Comparison of ENCODE assay signal across 8 cellular contexts in the genomic region with DNA sequence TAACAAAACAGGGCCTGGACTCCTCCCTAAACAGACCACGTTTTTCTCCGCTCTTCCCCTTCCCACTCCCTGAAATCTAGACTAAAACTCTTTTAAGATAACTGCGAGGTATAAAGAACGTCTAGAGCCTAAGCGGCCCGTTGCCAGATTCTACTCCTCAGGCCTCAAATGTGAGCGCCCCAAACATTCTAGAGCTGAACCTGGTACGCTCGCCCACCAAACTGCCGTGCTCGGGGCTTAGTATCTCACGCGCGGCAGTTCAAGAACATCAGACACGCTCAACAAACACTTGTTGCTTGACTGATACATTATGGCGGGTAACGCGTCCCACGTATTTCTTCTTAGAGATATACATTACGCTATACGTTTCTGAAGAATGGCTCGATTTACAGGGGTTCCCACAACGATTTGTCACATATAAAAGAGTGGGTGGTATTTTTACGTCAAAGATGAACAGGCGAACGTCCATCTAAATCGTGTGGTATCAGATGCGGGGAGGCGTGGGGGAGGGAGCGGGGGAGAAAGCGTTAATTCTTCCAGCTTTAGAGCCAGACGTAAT. TPM values are rescaled to one million over a fixed set of nuclear protein-coding genes. Genes with fewer than 3 reads are reported as not detected.
DNase-seq lines count a peak whose midpoint lies in the region; ATAC-seq, FAIRE-seq and TF ChIP-seq lines count a peak whose summit lies in the region.

No MANE protein-coding gene starts in this region.

- no peak for TF ChIP-seq POLR2A in H54 (IDR thresholded peaks at IDR 0.05; ENCODE audit: low read depth, low read length)

- peak overlapping the region; percentile 56 for H2AFZ ChIP-seq in MM.1S (ENCODE audit: low read length)

- TF ChIP-seq CTCF in MM.1S (IDR thresholded peaks at IDR 0.05; ENCODE audit: low read length) = no peak
- TF ChIP-seq CTCF in VCaP (conservative IDR thresholded peaks at IDR 0.05) = no peak
- TF ChIP-seq CTCF in bronchial epithelial cell (IDR thresholded peaks at IDR 0.05; ENCODE audit: insufficient read depth, low read length, severe bottlenecking) = no peak

- no peaks in the 10 kb centered on the region for H3K27me3 ChIP-seq in MM.1S (replicated peaks; ENCODE audit: insufficient read depth, low read length)
- no peaks in the 10 kb centered on the region for H3K27me3 ChIP-seq in bronchial epithelial cell (ENCODE audit: control insufficient read depth, insufficient read depth, low read length)

- DNase-seq in GM18507 (ENCODE audit: extremely low spot score, insufficient read length, low read depth) (no peak), MM.1S (peak; percentile 43), bronchial epithelial cell (ENCODE audit: low read depth) (peak; percentile 40), left colon (peak; percentile 36 to 51), H54 (ENCODE audit: insufficient read length, low spot score) (no peak), cortex of kidney (lab: John Stamatoyannopoulos, UW) (no peak)
- peak; percentile 58 to 59 for DNase-seq in stimulated activated CD4-positive, alpha-beta T cell treated with anti-CD3 and anti-CD28 coated beads, Interleukin-2, amount 100 ng/mL, for 24 hours

- H3K27ac ChIP-seq in MM.1S (ENCODE audit: low read length) = peak overlapping the region; percentile 80
- H3K27ac ChIP-seq in VCaP = peak overlapping the region; percentile 91

- no peaks in the 10 kb centered on the region for H3K9me3 ChIP-seq in MM.1S (replicated peaks; ENCODE audit: insufficient read depth, low read length)

- peak overlapping the region; percentile 82 for H3K9ac ChIP-seq in MM.1S (ENCODE audit: low read length)

- no peaks in the 10 kb centered on the region for H3K9me2 ChIP-seq in MM.1S (replicated peaks; ENCODE audit: insufficient read depth, low read length)

- intact Hi-C loops in left colon (cut with DNase I, micrococcal nuclease) = no loop called here

- peak overlapping the region; percentile 77 for H3K4me3 ChIP-seq in MM.1S (ENCODE audit: low read length)
- H3K4me3 ChIP-seq in bronchial epithelial cell (ENCODE audit: low read depth, low read length) = peak overlapping the region; percentile 63

- ATAC-seq in left colon = peak; percentile 17

- 0 out of 2 replicates have a peak, but pooled peaks cover 4% of the 10 kb centered on the region for H4K20me1 ChIP-seq in MM.1S (ENCODE audit: insufficient read depth, low read length)

- peak overlapping the region; percentile 93 for H3K4me2 ChIP-seq in MM.1S (ENCODE audit: low read depth, low read length)

- no peaks in the 10 kb centered on the region for H3K36me3 ChIP-seq in MM.1S (replicated peaks; ENCODE audit: insufficient read depth, low read length)
- H3K36me3 ChIP-seq in bronchial epithelial cell (ENCODE audit: control insufficient read depth, insufficient read depth, low read length) = no peaks in the 10 kb centered on the region

- H3K4me1 ChIP-seq in MM.1S (ENCODE audit: low read length) = peaks cover 17% of the 10 kb centered on the region

- peaks cover 18% of the 10 kb centered on the region for H3F3A ChIP-seq in MM.1S (ENCODE audit: insufficient read depth, low read length)

- FAIRE-seq in GM18507 (lab: Jason Lieb, UNC) (peak; percentile 9), bronchial epithelial cell (lab: Jason Lieb, UNC) (no peak), H54 (lab: Jason Lieb, UNC) (no peak)

- H3K79me2 ChIP-seq in MM.1S (ENCODE audit: low read length) = peaks cover 79% of the 10 kb centered on the region

RNA-seq across cellular contexts. Expression of gene SMIM27, which starts 0.6 kb away (rescaled TPM):
- total RNA-seq in bronchial epithelial cell (1.3 and 3.1 TPM in 2 replicates), left colon (10 to 100 TPM in 1 of 2 donors, 1 to 10 TPM in 1; 8.8 to 11.2 TPM)

RNA-seq across cellular contexts. Expression of gene TOPORS, which starts 0.8 kb away (rescaled TPM):
- total RNA-seq in bronchial epithelial cell (37.9 and 47.5 TPM in 2 replicates), left colon (10 to 100 TPM; 12.3 to 15.3 TPM)

RNA-seq across cellular contexts. Expression of gene NDUFB6, which starts 21.4 kb away (rescaled TPM):
- total RNA-seq in bronchial epithelial cell = 14.8 and 16.8 TPM in 2 replicates
- 10 to 100 TPM; 44.2 to 62.9 TPM for total RNA-seq in left colon

RNA-seq across cellular contexts. Expression of gene RIGI, which starts 25.6 kb away (rescaled TPM):
- total RNA-seq in bronchial epithelial cell (1.8 and 2.9 TPM in 2 replicates), left colon (10 to 100 TPM in 1 of 2 donors, 1 to 10 TPM in 1; 7.2 to 24.7 TPM)

Comparison
In these comparisons a context has a peak if more than half of its experiments do, and no peak if none do; other contexts are left out.
1. DNase-seq: peak in MM.1S (single experiment), bronchial epithelial cell (single experiment), left colon (2 of 2) and stimulated activated CD4-positive, alpha-beta T cell treated with anti-CD3 and anti-CD28 coated beads, Interleukin-2, amount 100 ng/mL, for 24 hours (2 of 2); none in GM18507 (single experiment), H54 (single experiment) and cortex of kidney (single experiment).